ENCODE assay signal across 17 cellular contexts in genomic region chr10:71245420-71246325, GRCh38. TPM values are rescaled to one million over a fixed set of nuclear protein-coding genes. Genes with fewer than 3 reads are reported as not detected.
DNase-seq lines count a peak whose midpoint lies in the region; ATAC-seq, FAIRE-seq and TF ChIP-seq lines count a peak whose summit lies in the region.
"Had no signal": no experiment of that assay in that cellular context is flagged by ENCODE, and none has a peak within 500 bp of the region (broad histone marks: within the 10 kb centered on the region; RNA-seq: fewer than 3 reads in every experiment).

No MANE protein-coding gene starts in this region.

- FAIRE-seq in small intestine (lab: Jason Lieb, UNC), result no peak
- FAIRE-seq: frontal cortex, TTC549 had no signal

- H3K4me3 ChIP-seq in HCT116 (replicated peaks in 1 of 2; ENCODE audit: low read depth in 1 of 2, low read length in 2 of 2), result no peak overlapping the region
- no peak overlapping the region for H3K4me3 ChIP-seq in breast epithelium
- H3K4me3 ChIP-seq in lower lobe of right lung, result no peak overlapping the region
- no peak overlapping the region for H3K4me3 ChIP-seq in small intestine (ENCODE audit: low read depth in 1 of 2, low read length in 2 of 2)

- TF ChIP-seq POLR2A in HCT116 (IDR thresholded peaks at IDR 0.05; ENCODE audit: borderline replicate concordance, extremely low read depth, insufficient read depth, insufficient read length) (no peak), breast epithelium (IDR thresholded peaks at IDR 0.05) (no peak)

- DNase-seq in HCT116 (ENCODE audit: low read depth, low spot score) (no peak), breast epithelium (ENCODE audit: low spot score in 2 of 2) (no peak), lower lobe of right lung (no peak), small intestine (no peak), nucleus accumbens (lab: John Stamatoyannopoulos, UW) (no peak)
- DNase-seq in effector CD4-positive, alpha-beta T cell, result no peak
- DNase-seq in stimulated activated CD4-positive, alpha-beta T cell treated with anti-CD3 and anti-CD28 coated beads, Interleukin-1b, Interleukin-23, amount 100 ng/mL, for 48 hours, result no peak
- DNase-seq: activated naive CD4-positive, alpha-beta T cell treated with anti-CD3 and anti-CD28 coated beads, Interleukin-2, amount 10 ng/mL, durations not matched to agents 7 days and 5 days; cortex of kidney; NCI-H1417; NCI-H510A; RPMI8226; stimulated activated CD4-positive, alpha-beta T cell treated with anti-CD3 and anti-CD28 coated beads, Interleukin-4, amount 100 ng/mL, for 24 hours; stimulated activated naive CD4-positive, alpha-beta T cell treated with Interleukin-2 at 50 U/mL for 16 hours had no signal

- POLR2A ChIA-PET in HCT116 (lab: Charles Lee), result interaction anchor here (1.0 kb wide), 1 partner anchor 10 kb away, joined by 3 read pairs; no protein-coding TSS in a partner anchor

- H3K79me2 ChIP-seq in HCT116 (ENCODE audit: insufficient read depth, low read length), result no peaks in the 10 kb centered on the region

- CTCF ChIA-PET in HCT116 (lab: Charles Lee), result interaction anchor here (1.1 to 1.9 kb wide), 2 partner anchors 24 to 342 kb away, joined by 4 to 7 read pairs; no protein-coding TSS in a partner anchor

- no peak for ATAC-seq in HCT116
- ATAC-seq in lower lobe of right lung, result no peak
- no peak for ATAC-seq in GM21367 (IDR thresholded peaks at IDR 0.05; ENCODE audit: unreplicated experiment)

- no peak for TF ChIP-seq CTCF in HCT116 (IDR thresholded peaks at IDR 0.05 in 2 of 3, conservative IDR thresholded peaks at IDR 0.05 in 1 of 3; ENCODE audit: borderline replicate concordance in 1 of 3, insufficient read depth in 1 of 3, low read depth in 2 of 3, low read length in 2 of 3)
- no peak for TF ChIP-seq CTCF in breast epithelium (IDR thresholded peaks at IDR 0.05)
- no peak for TF ChIP-seq CTCF in lower lobe of right lung (IDR thresholded peaks at IDR 0.05)

- intact Hi-C loops in HCT116 (cut with micrococcal nuclease) (no loop called here), breast epithelium (cut with DNase I; ENCODE audit: low total_unique reads) (no loop called here), lower lobe of right lung (cut with DNase I) (no loop called here)

- RAD21 ChIA-PET in HCT116 (lab: Charles Lee; ENCODE audit: low non-redundant PET in 1 of 2, low total read pairs in 2 of 2, uncharacterized antibody in 2 of 2, unreplicated experiment in 2 of 2), result no interaction called here

- H3K36me3 ChIP-seq in HCT116 (ENCODE audit: control insufficient read depth in 1 of 2, insufficient read depth in 2 of 2, low read length in 2 of 2) (no peaks in the 10 kb centered on the region), breast epithelium (no peaks in the 10 kb centered on the region), lower lobe of right lung (no peaks in the 10 kb centered on the region), small intestine (ENCODE audit: control insufficient read depth in 2 of 2, insufficient read depth in 2 of 2, low read length in 2 of 2) (no peaks in the 10 kb centered on the region)

- no peaks in the 10 kb centered on the region for H3K9me2 ChIP-seq in HCT116 (ENCODE audit: insufficient read depth)

- no peaks in the 10 kb centered on the region for H4K20me1 ChIP-seq in HCT116 (ENCODE audit: insufficient read depth)

- peak overlapping the region; percentile 75 for H3K4me2 ChIP-seq in HCT116 (ENCODE audit: low read length)

- peaks cover 46 to 65% of the 10 kb centered on the region in 2 experiments for H3K4me1 ChIP-seq in HCT116 (ENCODE audit: control insufficient read depth in 1 of 2, insufficient read depth in 2 of 2, low read length in 2 of 2)
- peaks cover 18 to 36% of the 10 kb centered on the region in 2 donors for H3K4me1 ChIP-seq in breast epithelium
- H3K4me1 ChIP-seq in lower lobe of right lung, result peaks cover 67% of the 10 kb centered on the region
- H3K4me1 ChIP-seq in small intestine (ENCODE audit: control insufficient read depth in 2 of 2, insufficient read depth in 1 of 2, low read depth in 1 of 2, low read length in 1 of 2), result peaks cover 10 to 14% of the 10 kb centered on the region in 2 donors

- H3K27me3 ChIP-seq in HCT116 (ENCODE audit: insufficient read depth, low read length) (no peaks in the 10 kb centered on the region), breast epithelium (no peaks in the 10 kb centered on the region), lower lobe of right lung (ENCODE audit: low read depth) (no peaks in the 10 kb centered on the region), small intestine (ENCODE audit: control insufficient read depth in 2 of 2, insufficient read depth in 2 of 2, low read length in 2 of 2) (no peaks in the 10 kb centered on the region)

- H2AFZ ChIP-seq in HCT116 (ENCODE audit: low read depth, low read length, poor library complexity, severe bottlenecking), result no peak overlapping the region

- H3K9ac ChIP-seq in HCT116 (ENCODE audit: low read length), result peak overlapping the region; percentile 12; the same call in 1 of the 2 replicates

- WGBS in small intestine, 3 donors, result 80 to 88% (median 86%) methylated on average over 21 of the region's 21 CpGs

- H3K27ac ChIP-seq in HCT116 (ENCODE audit: low read depth, low read length) (peak overlapping the region; percentile 67), breast epithelium (peak overlapping the region; percentile 71 to 85), lower lobe of right lung (peak overlapping the region; percentile 60), small intestine (ENCODE audit: low read depth in 1 of 2, low read length in 1 of 2) (peak overlapping the region; percentile 15 to 91)

- TF ChIP-seq RAD21 in HCT116 (IDR thresholded peaks at IDR 0.05; ENCODE audit: low read depth), result no peak

- BruUV-seq in HCT116 (replicated peaks; lab: Mats Ljungman, UMichigan), result no TSS peak

- H3K9me3 ChIP-seq in HCT116 (ENCODE audit: control insufficient read depth in 1 of 2, insufficient read depth in 1 of 2, low read depth in 1 of 2, low read length in 2 of 2) (no peaks in the 10 kb centered on the region), breast epithelium (no peaks in the 10 kb centered on the region), lower lobe of right lung (no peaks in the 10 kb centered on the region), small intestine (ENCODE audit: control insufficient read depth, low read depth) (no peaks in the 10 kb centered on the region)

TF ChIP-seq in HCT116, 20 proteins besides CTCF, POLR2A, EP300 and RAD21:
- TF ChIP-seq POLR2AphosphoS5 (IDR thresholded peaks at IDR 0.05; ENCODE audit: low read depth, low read length) (no peak), SRF (IDR thresholded peaks at IDR 0.05; ENCODE audit: low read depth) (no peak), MAX (IDR thresholded peaks at IDR 0.05) (no peak), REST (IDR thresholded peaks at IDR 0.05; ENCODE audit: low read depth) (no peak), EGR1 (IDR thresholded peaks at IDR 0.05; ENCODE audit: low read depth) (no peak), FOSL1 (IDR thresholded peaks at IDR 0.05; ENCODE audit: low read depth) (no peak)

RNA-seq across cellular contexts. Expression of gene UNC5B, which starts 33.3 kb away (rescaled TPM):
- total RNA-seq in HCT116 (2021; ENCODE audit: unreplicated experiment) (22.0 TPM), breast epithelium (1 to 10 TPM in 2 of 3 donors, under 1 TPM in 1; 0.80 to 4.9 (median 3.5) TPM), lower lobe of right lung (22.2 TPM)
- 29.6 and 41.5 TPM in 2 replicates for polyA plus RNA-seq in HCT116 (2012)
- polyA plus RNA-seq in small intestine, result 10 to 100 TPM in 1 of 3 donors, 1 to 10 TPM in 1, under 1 TPM in 1; 0.27 to 10.9 (median 2.5) TPM
